ENCODE assay signal across 2 cellular contexts in the genomic region with DNA sequence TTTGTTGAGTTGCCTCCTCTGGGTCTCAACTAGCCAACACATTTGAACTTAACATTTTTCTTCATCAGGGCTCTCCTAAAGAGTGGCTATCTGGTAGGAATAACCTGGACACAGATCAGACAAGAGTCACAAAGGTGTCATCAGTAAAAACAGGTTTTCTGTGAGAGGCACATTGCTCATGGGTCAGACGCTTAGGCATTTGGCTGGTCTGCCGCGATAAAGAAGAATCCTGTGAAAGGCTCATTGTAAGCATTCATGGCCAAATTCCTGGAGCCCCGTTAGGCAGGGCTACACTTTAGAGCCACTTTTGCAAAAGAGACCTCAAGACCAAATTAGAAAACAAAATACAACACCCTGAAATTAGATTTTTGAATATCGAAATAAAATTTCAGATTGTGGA.
TF ChIP-seq lines count a peak whose summit lies in the region.

No MANE protein-coding gene starts in this region.

TF ChIP-seq in GM23338, 12 proteins besides CTCF, POLR2A, EP300 and RAD21:
- no peak for TF ChIP-seq JUNB (IDR thresholded peaks at IDR 0.05; ENCODE audit: unreplicated experiment)
- TF ChIP-seq CREB1 (CRISPR knock-in tag; IDR thresholded peaks at IDR 0.05; ENCODE audit: low read depth): no peak
- TF ChIP-seq POLR2AphosphoS5 (IDR thresholded peaks at IDR 0.05; ENCODE audit: low read depth): no peak
- TF ChIP-seq NANOG (IDR thresholded peaks at IDR 0.05; ENCODE audit: borderline replicate concordance): no peak
TF ChIP-seq in GM23338: peak in this region for 0.

TF ChIP-seq in H1, 55 proteins besides CTCF, POLR2A, EP300 and RAD21:
- no peak for TF ChIP-seq MAX (IDR thresholded peaks at IDR 0.05)
